Comparison of ENCODE assay signal across 8 cellular contexts in genomic region chr9:27333241-27334052, GRCh38. TPM values are rescaled to one million over a fixed set of nuclear protein-coding genes. Genes with fewer than 3 reads are reported as not detected.
DNase-seq lines count a peak whose midpoint lies in the region; ATAC-seq, FAIRE-seq and TF ChIP-seq lines count a peak whose summit lies in the region.

No MANE protein-coding gene starts in this region.

- H3K9me3 ChIP-seq in pancreas: no peaks in the 10 kb centered on the region

- CTCF ChIA-PET in activated naive CD4-positive, alpha-beta T cell treated with anti-CD3 and anti-CD28 coated beads for 36 hours (lab: Charles Lee): interaction anchor here (0.6 to 3.2 kb wide), 23 partner anchors 24 to 550 kb away, joined by 3 to 41 read pairs (median 4); partner anchors contain the start of gene MOB3B

- intact Hi-C loops in activated naive CD4-positive, alpha-beta T cell treated with anti-CD3 and anti-CD28 coated beads for 36 hours (cut with micrococcal nuclease): loop anchor here (1.0 to 5.0 kb wide), 4 partner anchors 196 to 394 kb away; partner anchors contain the start of genes C9orf72 and MOB3B
- intact Hi-C loops in pancreas (cut with DNase I): loop anchor here in 1 of 3 donors (10.0 kb wide), 1 partner anchor 201 kb away; no protein-coding TSS in a partner anchor

- peaks cover 6% of the 10 kb centered on the region for H3K4me1 Mint-ChIP-seq in activated naive CD4-positive, alpha-beta T cell treated with anti-CD3 and anti-CD28 coated beads for 36 hours (ENCODE audit: low read depth)

- H3K36me3 ChIP-seq in pancreas: no peaks in the 10 kb centered on the region

- H3K4me3 Mint-ChIP-seq in activated naive CD4-positive, alpha-beta T cell treated with anti-CD3 and anti-CD28 coated beads for 36 hours: no peak overlapping the region

- ATAC-seq in GM21576 (IDR thresholded peaks at IDR 0.05; ENCODE audit: unreplicated experiment) (peak; percentile 78), pancreas (peak; percentile 85 to 96 (median 93)), HG03097 (IDR thresholded peaks at IDR 0.05; ENCODE audit: low FRiP score, unreplicated experiment) (no peak)

- no peak overlapping the region for H3K4me3 ChIP-seq in pancreas

- FAIRE-seq in RCC 7860 (lab: Jason Lieb, UNC) (no peak), pancreas (lab: Jason Lieb, UNC) (peak; percentile 71)

- WGBS in pancreas, 2 donors: 32 to 34% methylated on average over 7 of the region's 7 CpGs

- H3K9me3 Mint-ChIP-seq in activated naive CD4-positive, alpha-beta T cell treated with anti-CD3 and anti-CD28 coated beads for 36 hours: no peaks in the 10 kb centered on the region

- H3K27ac ChIP-seq in pancreas: no peak overlapping the region

- no peak overlapping the region for H3K27ac Mint-ChIP-seq in activated naive CD4-positive, alpha-beta T cell treated with anti-CD3 and anti-CD28 coated beads for 36 hours

- peaks cover 0 to 3% (median 0%) of the 10 kb centered on the region in 3 donors for H3K4me1 ChIP-seq in pancreas

- H3K27me3 Mint-ChIP-seq in activated naive CD4-positive, alpha-beta T cell treated with anti-CD3 and anti-CD28 coated beads for 36 hours (ENCODE audit: low read depth): peaks cover 2% of the 10 kb centered on the region

- no peaks in the 10 kb centered on the region for H3K27me3 ChIP-seq in pancreas

- DNase-seq in Daoy (ENCODE audit: low read depth) (peak; percentile 70), KG1 (lab: John Stamatoyannopoulos, UW) (peak; percentile 41), RCC 7860 (ENCODE audit: low spot score) (peak; percentile 39), germinal center (ENCODE audit: low spot score) (peak; percentile 75), pancreas (peak in 3 of 6 donors; percentile 36 to 64 (median 40))
- DNase-seq in activated naive CD4-positive, alpha-beta T cell treated with anti-CD3 and anti-CD28 coated beads for 36 hours: peak; percentile 65

- TF ChIP-seq CTCF in pancreas (IDR thresholded peaks at IDR 0.05): peak; percentile 77 to 91 (median 83)

- H3K36me3 Mint-ChIP-seq in activated naive CD4-positive, alpha-beta T cell treated with anti-CD3 and anti-CD28 coated beads for 36 hours (ENCODE audit: low read depth): no peaks in the 10 kb centered on the region

RNA-seq across cellular contexts. Expression of gene EQTN, which starts 36.5 kb away (rescaled TPM):
- total RNA-seq in Daoy (2014; rRNA removed; shearing (Covaris generic)): not detected in 2 replicates
- total RNA-seq in activated naive CD4-positive, alpha-beta T cell treated with anti-CD3 and anti-CD28 coated beads for 36 hours: not detected
- under 1 TPM in 3 of 6 donors, not detected in 3; 0.37 to 0.65 (median 0.39) TPM for total RNA-seq in pancreas
- under 1 TPM; 0.30 to 0.33 TPM for polyA plus RNA-seq in pancreas
